Comparison of ENCODE assay signal across 9 cellular contexts in the genomic region with DNA sequence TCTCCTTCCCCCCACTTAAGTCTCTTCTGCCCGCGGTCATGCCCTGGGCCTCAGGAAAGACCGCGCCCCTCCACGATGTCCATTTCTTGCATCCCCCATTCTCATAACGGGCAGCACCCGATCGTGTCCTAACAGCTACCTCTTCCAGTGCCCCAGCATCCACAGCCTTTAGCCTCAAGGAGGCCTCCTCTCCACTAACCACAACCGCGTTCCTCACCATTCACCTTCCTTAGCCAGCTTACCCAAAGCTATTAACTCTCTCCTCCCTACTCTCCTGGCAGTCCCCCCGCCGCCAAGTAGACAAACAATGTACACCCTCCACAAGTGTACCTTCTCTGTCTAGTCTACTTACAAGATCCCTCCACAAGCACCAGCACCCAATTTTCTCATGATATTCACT. TPM values are rescaled to one million over a fixed set of nuclear protein-coding genes. Genes with fewer than 3 reads are reported as not detected.
DNase-seq lines count a peak whose midpoint lies in the region; TF ChIP-seq lines count a peak whose summit lies in the region.
"Had no signal": no experiment of that assay in that cellular context is flagged by ENCODE, and none has a peak within 500 bp of the region (broad histone marks: within the 10 kb centered on the region; RNA-seq: fewer than 3 reads in every experiment).

No MANE protein-coding gene starts in this region.

- H3K4me3 ChIP-seq in AG04449 (ENCODE audit: low read depth, low read length) (peak overlapping the region; percentile 70), HUES48 (ENCODE audit: low read depth, low read length) (peak overlapping the region; percentile 82)

- DNase-seq in AG04449 (ENCODE audit: low read depth, low spot score) (no peak), inferior parietal cortex (ENCODE audit: extremely low spot score) (peak; percentile 1), cerebellum (ENCODE audit: low spot score) (no peak), NCI-H2081 (lab: John Stamatoyannopoulos, UW) (no peak), GM10248 (ENCODE audit: extremely low spot score) (no peak)

- peak overlapping the region; percentile 58; the same call in 1 of the 2 replicates for H3K9ac ChIP-seq in HUES48 (ENCODE audit: low read depth, low read length)

- H3K36me3 ChIP-seq in HUES48 (ENCODE audit: control insufficient read depth, insufficient read depth, low read length) = no peaks in the 10 kb centered on the region

- no peaks in the 10 kb centered on the region for H3K9me3 Mint-ChIP-seq in stimulated activated naive CD8-positive, alpha-beta T cell treated with anti-CD3 and anti-CD28 coated beads, Interleukin-15, Interleukin-2, amounts not matched to agents 100 ng/mL and 50 ng/mL, for 24 hours

- H3K9me3 ChIP-seq in HUES48 (ENCODE audit: control insufficient read depth, insufficient read depth, low read length) = peaks cover 41% of the 10 kb centered on the region

- peaks cover 13% of the 10 kb centered on the region for H3K4me1 Mint-ChIP-seq in stimulated activated naive CD8-positive, alpha-beta T cell treated with anti-CD3 and anti-CD28 coated beads, Interleukin-15, Interleukin-2, amounts not matched to agents 100 ng/mL and 50 ng/mL, for 24 hours (ENCODE audit: low read depth)

- no peaks in the 10 kb centered on the region for H3K4me1 ChIP-seq in HUES48 (ENCODE audit: control insufficient read depth, insufficient read depth, low read length)

- no peaks in the 10 kb centered on the region for H3K36me3 Mint-ChIP-seq in stimulated activated naive CD8-positive, alpha-beta T cell treated with anti-CD3 and anti-CD28 coated beads, Interleukin-15, Interleukin-2, amounts not matched to agents 100 ng/mL and 50 ng/mL, for 24 hours (ENCODE audit: low read depth)

- peak overlapping the region; percentile 83 for H3K27ac ChIP-seq in HUES48 (ENCODE audit: low read depth, low read length)
- H3K27ac ChIP-seq in angular gyrus (ENCODE audit: low read depth, low read length) = peak overlapping the region; percentile 88

- H3K4me3 Mint-ChIP-seq in stimulated activated naive CD8-positive, alpha-beta T cell treated with anti-CD3 and anti-CD28 coated beads, Interleukin-15, Interleukin-2, amounts not matched to agents 100 ng/mL and 50 ng/mL, for 24 hours = peak overlapping the region; percentile 89

- peak overlapping the region; percentile 97 for H3K27ac Mint-ChIP-seq in stimulated activated naive CD8-positive, alpha-beta T cell treated with anti-CD3 and anti-CD28 coated beads, Interleukin-15, Interleukin-2, amounts not matched to agents 100 ng/mL and 50 ng/mL, for 24 hours

- POLR2A ChIA-PET in AG04449 (lab: Yijun Ruan, JAX) = no interaction called here
- POLR2A ChIA-PET in GM10248 (lab: Yijun Ruan, JAX) = no interaction called here

- CTCF ChIA-PET in AG04449 (lab: Yijun Ruan, JAX) = no interaction called here
- CTCF ChIA-PET in GM10248 (lab: Yijun Ruan, JAX) = interaction anchor here (0.8 to 1.2 kb wide), 2 partner anchors 11 to 17 kb away, joined by 3 to 4 read pairs; no protein-coding TSS in a partner anchor

- H3K27me3 Mint-ChIP-seq in stimulated activated naive CD8-positive, alpha-beta T cell treated with anti-CD3 and anti-CD28 coated beads, Interleukin-15, Interleukin-2, amounts not matched to agents 100 ng/mL and 50 ng/mL, for 24 hours = no peaks in the 10 kb centered on the region

- TF ChIP-seq CTCF in AG04449 (IDR thresholded peaks at IDR 0.05; ENCODE audit: insufficient read depth, low read length, missing control alignments) (no peak), GM10248 (IDR thresholded peaks at IDR 0.05; ENCODE audit: control extremely low read depth, extremely low read depth, low read depth, missing control alignments) (no peak)

- no peaks in the 10 kb centered on the region for H3K27me3 ChIP-seq in HUES48 (ENCODE audit: control insufficient read depth, insufficient read depth, low read length)

RNA-seq across cellular contexts. Expression of a gene that starts 58.6 kb away (rescaled TPM):
- total RNA-seq in cerebellum = not detected
- total RNA-seq: pulmonary artery endothelial cell had no signal
